20 cellular contexts compared by ENCODE assay signal in the genomic region with DNA sequence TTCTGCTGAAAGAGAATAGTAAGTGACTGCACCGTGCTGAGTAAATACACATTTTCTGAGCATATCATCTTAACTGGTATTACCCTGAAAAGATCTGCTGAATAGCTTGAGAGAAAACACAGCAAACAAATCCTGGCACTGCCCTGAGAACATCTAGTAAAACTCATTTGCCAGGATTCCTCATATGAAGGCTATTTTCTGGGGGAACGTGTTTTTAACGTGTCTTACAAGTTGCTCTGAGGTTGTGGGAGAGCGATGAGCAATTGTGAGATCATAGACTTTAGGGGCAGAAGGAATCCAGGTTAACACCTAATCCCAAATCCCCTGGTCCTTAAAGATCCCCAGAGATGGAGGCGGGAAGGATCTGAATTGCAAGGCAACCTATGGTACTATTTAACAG.
DNase-seq lines count a peak whose midpoint lies in the region; ATAC-seq and TF ChIP-seq lines count a peak whose summit lies in the region.
"Had no signal": no experiment of that assay in that cellular context is flagged by ENCODE, and none has a peak within 500 bp of the region (broad histone marks: within the 10 kb centered on the region; RNA-seq: fewer than 3 reads in every experiment).

No MANE protein-coding gene starts in this region.

- no peak overlapping the region for H3K4me2 ChIP-seq in osteoblast (ENCODE audit: insufficient read depth, low read length)

- no peak overlapping the region for H3K4me3 ChIP-seq in epithelial cell of esophagus (ENCODE audit: low read length)
- H3K4me3 ChIP-seq in osteoblast (ENCODE audit: insufficient read depth, low read length), result no peak overlapping the region
- H3K4me3 ChIP-seq: coronary artery, gastrocnemius medialis, MG63, prostate gland, suprapubic skin had no signal

- peaks cover 22% of the 10 kb centered on the region for H3K4me1 ChIP-seq in osteoblast (ENCODE audit: insufficient read depth, low read length)
- H3K4me1 ChIP-seq: gastrocnemius medialis, prostate gland, suprapubic skin had no signal

- no peak overlapping the region for H3K27ac ChIP-seq in osteoblast (ENCODE audit: low read depth, low read length)
- H3K27ac ChIP-seq: coronary artery, gastrocnemius medialis, prostate gland, suprapubic skin had no signal

- ATAC-seq in GM21825 (IDR thresholded peaks at IDR 0.05; ENCODE audit: unreplicated experiment) (no peak), HG02970 (IDR thresholded peaks at IDR 0.05; ENCODE audit: low FRiP score, unreplicated experiment) (no peak)
- ATAC-seq: activated CD8-positive, alpha-beta T cell treated with anti-CD3 and anti-CD28 coated beads, Interleukin-2, amount 10 ng/mL, durations not matched to agents 7 days and 5 days; activated T-cell treated with anti-CD3 and anti-CD28 coated beads, Interleukin-2, amount 50 U/mL, for 4 hours; gastrocnemius medialis; left colon had no signal

- no peaks in the 10 kb centered on the region for H4K20me1 ChIP-seq in osteoblast (ENCODE audit: insufficient read depth, low read length)

- no peaks in the 10 kb centered on the region for H3K79me2 ChIP-seq in osteoblast (ENCODE audit: insufficient read depth, low read length)

- no peaks in the 10 kb centered on the region for H3K36me3 ChIP-seq in osteoblast (ENCODE audit: insufficient read depth, low read length)
- H3K36me3 ChIP-seq: gastrocnemius medialis, MG63, prostate gland, suprapubic skin had no signal

- TF ChIP-seq CTCF in epithelial cell of esophagus (IDR thresholded peaks at IDR 0.05; ENCODE audit: insufficient read depth, low read depth, low read length, missing control alignments), result no peak
- TF ChIP-seq CTCF in osteoblast (IDR thresholded peaks at IDR 0.05; ENCODE audit: extremely low read depth, low read depth, low read length), result no peak

- H3K27me3 ChIP-seq in osteoblast (ENCODE audit: insufficient read depth, low read length), result no peaks in the 10 kb centered on the region
- H3K27me3 ChIP-seq: gastrocnemius medialis, MG63, suprapubic skin had no signal

- H2AFZ ChIP-seq in osteoblast (ENCODE audit: low read length), result no peak overlapping the region

- H3K9me3 ChIP-seq in osteoblast (ENCODE audit: low read depth, low read length), result no peaks in the 10 kb centered on the region
- H3K9me3 ChIP-seq: gastrocnemius medialis, MG63, prostate gland, suprapubic skin had no signal

- DNase-seq in EH (ENCODE audit: low read depth) (peak; percentile 73), LoVo (ENCODE audit: low spot score) (peak; percentile 14), epithelial cell of esophagus (ENCODE audit: low read depth) (peak; percentile 89), osteoblast (ENCODE audit: insufficient read length, low spot score, missing footprints) (peak; percentile 53), NCI-H510A (lab: John Stamatoyannopoulos, UW) (no peak), hepatic stellate cell (ENCODE audit: low spot score) (no peak)
- DNase-seq: activated CD8-positive, alpha-beta T cell treated with anti-CD3 and anti-CD28 coated beads, Interleukin-2, amount 10 ng/mL, durations not matched to agents 7 days and 5 days; activated naive CD4-positive, alpha-beta T cell treated with anti-CD3 and anti-CD28 coated beads for 36 hours; activated T-cell treated with anti-CD3 and anti-CD28 coated beads, Interleukin-2, amount 50 U/mL, for 4 hours; DMS79 treated with DMSO at 0.1 percent for 48 hours; gastrocnemius medialis; left colon; MG63; NCI-H1436 treated with DMSO at 0.1 percent for 48 hours; NCI-H2227 treated with DMSO at 0.1 percent for 48 hours had no signal

Comparison
In these comparisons a context has a peak if more than half of its experiments do, and no peak if none do; other contexts are left out.
1. DNase-seq: peak in EH (single experiment), LoVo (single experiment), epithelial cell of esophagus (single experiment) and osteoblast (single experiment); none in NCI-H510A (single experiment) and hepatic stellate cell (single experiment).